Comparison of ENCODE assay signal across 17 cellular contexts in genomic region chr14:69263771-69264170, GRCh38. TPM values are rescaled to one million over a fixed set of nuclear protein-coding genes. Genes with fewer than 3 reads are reported as not detected.
A peak's percentile ranks its signal among the peaks of the same experiment; 100 is the strongest.
DNase-seq lines count a peak whose midpoint lies in the region; ATAC-seq, FAIRE-seq and TF ChIP-seq lines count a peak whose summit lies in the region.
"Had no signal": no experiment of that assay in that cellular context is flagged by ENCODE, and none has a peak within 500 bp of the region (broad histone marks: within the 10 kb centered on the region; RNA-seq: fewer than 3 reads in every experiment).

No MANE protein-coding gene starts in this region.

- CTCF ChIA-PET in H1 (lab: Charles Lee; ENCODE audit: partially characterized antibody): interaction anchor here (0.9 to 7.0 kb wide), 11 partner anchors 9 to 103 kb away, joined by 3 to 46 read pairs (median 7); no protein-coding TSS in a partner anchor
- CTCF ChIA-PET in CD8-positive, alpha-beta T cell (lab: Charles Lee): interaction anchor here (1.7 kb wide), 1 partner anchor 21 kb away, joined by 4 read pairs; no protein-coding TSS in a partner anchor

- H4K8ac ChIP-seq in H1 (ENCODE audit: extremely low read depth, insufficient read depth, low read length) (no peak overlapping the region), mesenchymal stem cell (ENCODE audit: low read length) (no peak overlapping the region)

- no peak overlapping the region for H3K4me3 ChIP-seq in H1 (ENCODE audit: extremely low read depth in 1 of 4, insufficient read depth in 2 of 4, low read depth in 3 of 4, low read length in 4 of 4)
- H3K4me3 ChIP-seq in mesenchymal stem cell (ENCODE audit: insufficient read depth in 1 of 2, low read depth in 1 of 2, low read length in 2 of 2): no peak overlapping the region
- peak overlapping the region; percentile 7 to 21 for H3K4me3 ChIP-seq in tibial artery
- no peak overlapping the region for H3K4me3 ChIP-seq in CD8-positive, alpha-beta T cell (ENCODE audit: low read depth, low read length)
- H3K4me3 ChIP-seq: upper lobe of left lung had no signal

- H3K56ac ChIP-seq in H1 (replicated peaks; ENCODE audit: insufficient read length, low read depth, low read length): no peak overlapping the region

- POLR2A ChIA-PET in H1 (lab: Charles Lee; ENCODE audit: partially characterized antibody): interaction anchor here (0.6 to 2.9 kb wide), 2 partner anchors 11 to 131 kb away, joined by 3 to 8 read pairs; no protein-coding TSS in a partner anchor
- POLR2A ChIA-PET in CD8-positive, alpha-beta T cell (lab: Charles Lee): no interaction called here

- no peaks in the 10 kb centered on the region for H3K79me2 ChIP-seq in H1 (ENCODE audit: control insufficient read depth in 1 of 2, insufficient read depth in 2 of 2, low read length in 2 of 2)

- TF ChIP-seq RAD21 in H1 (IDR thresholded peaks at IDR 0.05 in 1 of 2, conservative IDR thresholded peaks at IDR 0.05 in 1 of 2; ENCODE audit: low read depth in 2 of 2, low read length in 2 of 2): no peak

- H4K20me1 ChIP-seq in H1 (replicated peaks in 1 of 2; ENCODE audit: control insufficient read depth in 1 of 2, insufficient read depth in 2 of 2, low read length in 2 of 2): no peaks in the 10 kb centered on the region

- H3K36me3 ChIP-seq in H1 (ENCODE audit: control insufficient read depth in 2 of 4, insufficient read depth in 4 of 4, low read length in 3 of 4) (no peaks in the 10 kb centered on the region), mesenchymal stem cell (ENCODE audit: control insufficient read depth in 1 of 2, insufficient read depth in 2 of 2, low read depth in 1 of 2, low read length in 2 of 2) (peaks cover 0 to 2% of the 10 kb centered on the region in 2 experiments), tibial artery (no peaks in the 10 kb centered on the region)
- no peaks in the 10 kb centered on the region for H3K36me3 ChIP-seq in CD8-positive, alpha-beta T cell (ENCODE audit: insufficient read depth, low read length)
- H3K36me3 ChIP-seq: upper lobe of left lung had no signal

- no peak overlapping the region for H4K91ac ChIP-seq in H1 (replicated peaks; ENCODE audit: insufficient read length, low read length)
- H4K91ac ChIP-seq in mesenchymal stem cell (ENCODE audit: low read length): no peak overlapping the region

- ATAC-seq in HG03457 (IDR thresholded peaks at IDR 0.05; ENCODE audit: unreplicated experiment): no peak
- ATAC-seq in CD8-positive, alpha-beta T cell: no peak
- ATAC-seq: activated CD4-positive, CD25-positive, alpha-beta regulatory T cell treated with anti-CD3 and anti-CD28 coated beads, Interleukin-2, amount 50 U/mL, for 24 hours had no signal

- H3K14ac ChIP-seq in H1 (ENCODE audit: insufficient read length): no peak overlapping the region
- H3K14ac ChIP-seq in mesenchymal stem cell (ENCODE audit: low read length in 2 of 2): no peak overlapping the region

- H3K4ac ChIP-seq in H1 (replicated peaks; ENCODE audit: insufficient read length, low read depth, low read length) (no peak overlapping the region), mesenchymal stem cell (ENCODE audit: low read depth in 1 of 2, low read length in 2 of 2) (no peak overlapping the region)

- no peak overlapping the region for H3K4me3 Mint-ChIP-seq in CD8-positive, alpha-beta T cell
- H3K4me3 Mint-ChIP-seq: CD4-positive, alpha-beta T cell had no signal

- H2AFZ ChIP-seq in H1 (ENCODE audit: low read length) (no peak overlapping the region), mesenchymal stem cell (ENCODE audit: low read depth, low read length) (no peak overlapping the region)

- no peak overlapping the region for H4K5ac ChIP-seq in H1 (ENCODE audit: insufficient read length, low read depth, low read length)

- H2BK120ac ChIP-seq in H1 (replicated peaks; ENCODE audit: low read depth, low read length) (no peak overlapping the region), mesenchymal stem cell (ENCODE audit: low read depth, low read length) (no peak overlapping the region)

- no peaks in the 10 kb centered on the region for H3K9me3 Mint-ChIP-seq in CD8-positive, alpha-beta T cell
- H3K9me3 Mint-ChIP-seq: CD4-positive, alpha-beta T cell had no signal

- no peak overlapping the region for H3K27ac Mint-ChIP-seq in CD8-positive, alpha-beta T cell
- H3K27ac Mint-ChIP-seq: CD4-positive, alpha-beta T cell had no signal

- H3K4me2 ChIP-seq in H1 (ENCODE audit: insufficient read depth in 1 of 2, low read depth in 2 of 2, low read length in 2 of 2): no peak overlapping the region
- no peak overlapping the region for H3K4me2 ChIP-seq in mesenchymal stem cell (ENCODE audit: low read length, poor library complexity, severe bottlenecking)

- H3K4me1 ChIP-seq in H1 (replicated peaks in 1 of 4; ENCODE audit: control insufficient read depth in 3 of 4, insufficient read depth in 4 of 4, low read length in 3 of 4): peaks cover 5 to 13% (median 9%) of the 10 kb centered on the region in 4 experiments
- peaks cover 21% of the 10 kb centered on the region for H3K4me1 ChIP-seq in mesenchymal stem cell (ENCODE audit: control insufficient read depth, insufficient read depth, low read depth, low read length)
- peaks cover 0 to 64% (median 42%) of the 10 kb centered on the region in 4 donors for H3K4me1 ChIP-seq in tibial artery
- H3K4me1 ChIP-seq in CD8-positive, alpha-beta T cell (ENCODE audit: insufficient read depth, low read length): peaks cover 3% of the 10 kb centered on the region

- H3K18ac ChIP-seq in H1 (ENCODE audit: extremely low read depth, low read length): no peak overlapping the region
- H3K18ac ChIP-seq in mesenchymal stem cell (ENCODE audit: low read depth in 1 of 2, low read length in 2 of 2): no peak overlapping the region

- no peak for TF ChIP-seq EP300 in H1 (IDR thresholded peaks at IDR 0.05; ENCODE audit: borderline replicate concordance in 1 of 2, low read depth in 2 of 2, low read length in 2 of 2)

- H2BK15ac ChIP-seq in H1 (ENCODE audit: low read length) (no peak overlapping the region), mesenchymal stem cell (ENCODE audit: low read depth, poor library complexity, severe bottlenecking) (no peak overlapping the region)

- no peak overlapping the region for H3K9ac ChIP-seq in H1 (replicated peaks in 1 of 4; ENCODE audit: extremely low read depth in 1 of 4, low read depth in 3 of 4, low read length in 3 of 4)
- peak overlapping the region; percentile 74 for H3K9ac ChIP-seq in mesenchymal stem cell (ENCODE audit: low read length)

- WGBS in H1 (ENCODE audit: extremely low coverage in 1 of 2, insufficient coverage in 1 of 2, insufficient read length in 1 of 2, insufficient replicate concordance in 2 of 2, low coverage in 1 of 2, low lambda C conversion rate in 2 of 2, missing lambda C conversion rate in 1 of 2), 2 experiments: 90% methylated on average over 8 of the region's 8 CpGs; no CpG with 5 or more reads in 1 of the 2 experiments
- 91% methylated on average over 8 of the region's 8 CpGs for WGBS in mesenchymal stem cell

- no peaks in the 10 kb centered on the region for H3K36me3 Mint-ChIP-seq in CD8-positive, alpha-beta T cell

- intact Hi-C loops in tibial artery (cut with DNase I; ENCODE audit: low total_unique reads): loop anchor here (5.0 kb wide), 1 partner anchor 94 kb away; no protein-coding TSS in a partner anchor
- intact Hi-C loops in CD8-positive, alpha-beta T cell (cut with DNase I, micrococcal nuclease): no loop called here

- no peak for FAIRE-seq in H1 (lab: Jason Lieb, UNC)
- FAIRE-seq: islet of Langerhans had no signal

- H3K27ac ChIP-seq in H1 (ENCODE audit: low read depth, low read length) (no peak overlapping the region), mesenchymal stem cell (ENCODE audit: low read length, poor library complexity, severe bottlenecking) (no peak overlapping the region), tibial artery (peak overlapping the region; percentile 67 to 79)
- H3K27ac ChIP-seq in CD8-positive, alpha-beta T cell (ENCODE audit: low read depth, low read length): no peak overlapping the region
- H3K27ac ChIP-seq: 22Rv1, upper lobe of left lung had no signal

- no peak overlapping the region for H2BK20ac ChIP-seq in H1 (ENCODE audit: low read length)

- peak; percentile 39 for DNase-seq in DMS 273 (lab: John Stamatoyannopoulos, UW; ENCODE audit: unreplicated experiment)
- DNase-seq in DMS 273 treated with DMSO at 0.1 percent for 48 hours (lab: John Stamatoyannopoulos, UW): no peak
- no peak for DNase-seq in H1 (ENCODE audit: low read depth in 1 of 2, low spot score in 2 of 2)
- DNase-seq in mesenchymal stem cell: no peak
- DNase-seq in tibial artery: no peak
- no peak for DNase-seq in activated T-cell treated with anti-CD3 and anti-CD28 coated beads, Interleukin-2, amount 50 U/mL, for 48 hours
- no peak for DNase-seq in CD8-positive, alpha-beta T cell
- DNase-seq: activated effector memory CD4-positive, alpha-beta T cell treated with Interleukin-2 at 50 U/mL for 16 hours; CD4-positive, alpha-beta T cell; KG1; SHP77 treated with DMSO at 0.1 percent for 48 hours; T-helper 2 cell; upper lobe of left lung had no signal

- H3K9me3 ChIP-seq in H1 (ENCODE audit: insufficient read depth in 2 of 2, low read depth in 1 of 2, low read length in 1 of 2) (no peaks in the 10 kb centered on the region), mesenchymal stem cell (ENCODE audit: control insufficient read depth, low read length) (no peaks in the 10 kb centered on the region), tibial artery (no peaks in the 10 kb centered on the region)
- H3K9me3 ChIP-seq in CD8-positive, alpha-beta T cell (ENCODE audit: low read length): no peaks in the 10 kb centered on the region
- H3K9me3 ChIP-seq: upper lobe of left lung had no signal

- H3K79me1 ChIP-seq in H1 (ENCODE audit: low read depth, low read length) (no peaks in the 10 kb centered on the region), mesenchymal stem cell (replicated peaks; ENCODE audit: low read length, poor library complexity, severe bottlenecking) (no peaks in the 10 kb centered on the region)

- peaks cover 3 to 34% (median 23%) of the 10 kb centered on the region in 4 experiments; a peak in 6 of 7 replicates for H3K27me3 ChIP-seq in H1 (replicated peaks in 1 of 4; ENCODE audit: control insufficient read depth in 3 of 4, extremely low read depth in 1 of 4, insufficient read depth in 3 of 4, low read length in 3 of 4)
- H3K27me3 ChIP-seq in mesenchymal stem cell (ENCODE audit: control insufficient read depth in 1 of 2, insufficient read depth in 1 of 2, low read length in 2 of 2): peaks cover 9 to 58% of the 10 kb centered on the region in 2 experiments
- no peaks in the 10 kb centered on the region for H3K27me3 ChIP-seq in tibial artery
- peaks cover 15% of the 10 kb centered on the region for H3K27me3 ChIP-seq in CD8-positive, alpha-beta T cell (ENCODE audit: insufficient read depth, low read length)

- no peak overlapping the region for H2AK5ac ChIP-seq in H1 (ENCODE audit: low read depth, low read length)
- H2AK5ac ChIP-seq in mesenchymal stem cell (ENCODE audit: low read length, severe bottlenecking): no peak overlapping the region

- H2BK12ac ChIP-seq in H1 (ENCODE audit: low read depth, low read length) (no peak overlapping the region), mesenchymal stem cell (ENCODE audit: low read length in 2 of 2) (no peak overlapping the region)

- peaks cover 4% of the 10 kb centered on the region for H3K4me1 Mint-ChIP-seq in CD8-positive, alpha-beta T cell (ENCODE audit: low read depth)

- no peak overlapping the region for H3K23ac ChIP-seq in H1 (ENCODE audit: insufficient read length)
- H3K23ac ChIP-seq in mesenchymal stem cell (ENCODE audit: low read length in 2 of 2): no peak overlapping the region

- H2BK5ac ChIP-seq in H1 (ENCODE audit: low read depth, low read length) (0 out of 2 replicates have a peak overlapping the region, but pooled peaks have one; percentile 13), mesenchymal stem cell (ENCODE audit: low read depth, low read length, poor library complexity, severe bottlenecking) (no peak overlapping the region)

- TF ChIP-seq POLR2A in H1 (IDR thresholded peaks at IDR 0.05; ENCODE audit: control extremely low read depth in 1 of 2, low read depth in 2 of 2, low read length in 2 of 2): no peak

- peaks cover 40% of the 10 kb centered on the region for H3K27me3 Mint-ChIP-seq in CD8-positive, alpha-beta T cell (ENCODE audit: low read depth)

- TF ChIP-seq CTCF in H1 (IDR thresholded peaks at IDR 0.05; ENCODE audit: control extremely low read depth in 1 of 3, insufficient read depth in 1 of 3, low read depth in 1 of 3, low read length in 3 of 3) (no peak), tibial artery (IDR thresholded peaks at IDR 0.05) (no peak)
- TF ChIP-seq CTCF in CD8-positive, alpha-beta T cell (IDR thresholded peaks at IDR 0.05): no peak

- H3K23me2 ChIP-seq in H1 (ENCODE audit: low read depth, low read length): peaks cover 21% of the 10 kb centered on the region

RNA-seq across cellular contexts. Expression of gene GALNT16, which starts 3.8 kb away (rescaled TPM):
- total RNA-seq in H1 (2021; fragmentation: NEBNext Ultra II Directional; extraction: Animal tissue kit (Norgen Biotek cat#: 25700)): 6.0 and 6.3 TPM in 2 replicates
- 5.4 and 5.9 TPM in 2 replicates for polyA plus RNA-seq in H1 (2011; rRNA removed)
- polyA plus RNA-seq in H1 (2011; cell fraction: cytosol; rRNA removed): 5.8 TPM
- polyA plus RNA-seq in H1 (2011; cell fraction: nucleus; rRNA removed): 12.2 TPM
- polyA plus RNA-seq in H1 (2012, experiment 1 of 2): 4.5 to 5.9 TPM (median 5.3 TPM) in 4 replicates
- 7.7 TPM for polyA plus RNA-seq in H1 (2012, experiment 2 of 2)
- 7.6 TPM for polyA plus RNA-seq in H1 (2013, experiment 1 of 2)
- polyA plus RNA-seq in H1 (2013, experiment 2 of 2): 7.0 TPM
- polyA minus RNA-seq in H1 (2011; rRNA and poly(A)+ RNA removed): 4.4 and 4.7 TPM in 2 replicates
- 4.8 TPM for polyA minus RNA-seq in H1 (2011; cell fraction: cytosol; rRNA and poly(A)+ RNA removed)
- 4.8 TPM for polyA minus RNA-seq in H1 (2011; cell fraction: nucleus; rRNA and poly(A)+ RNA removed)
- polyA plus RNA-seq in mesenchymal stem cell (2013, experiment 1 of 2): 5.4 TPM
- polyA plus RNA-seq in mesenchymal stem cell (2013, experiment 2 of 2): 4.2 TPM
- under 1 TPM in 1 of 2 experiments, not detected in 1; 0.08 TPM for total RNA-seq in CD8-positive, alpha-beta T cell
- total RNA-seq: CD4-positive, alpha-beta T cell had no signal

Comparison
In these comparisons a context has a peak if more than half of its experiments do, and no peak if none do; other contexts are left out.
1. H3K27ac ChIP-seq: peak in tibial artery (2 of 2); none in H1 (single experiment), mesenchymal stem cell (single experiment) and CD8-positive, alpha-beta T cell (single experiment).
2. H3K4me3 ChIP-seq: peak in tibial artery (2 of 2); none in H1 (0 of 4), mesenchymal stem cell (0 of 2) and CD8-positive, alpha-beta T cell (single experiment).